Comparison of ENCODE assay signal across 15 cellular contexts in the genomic region with DNA sequence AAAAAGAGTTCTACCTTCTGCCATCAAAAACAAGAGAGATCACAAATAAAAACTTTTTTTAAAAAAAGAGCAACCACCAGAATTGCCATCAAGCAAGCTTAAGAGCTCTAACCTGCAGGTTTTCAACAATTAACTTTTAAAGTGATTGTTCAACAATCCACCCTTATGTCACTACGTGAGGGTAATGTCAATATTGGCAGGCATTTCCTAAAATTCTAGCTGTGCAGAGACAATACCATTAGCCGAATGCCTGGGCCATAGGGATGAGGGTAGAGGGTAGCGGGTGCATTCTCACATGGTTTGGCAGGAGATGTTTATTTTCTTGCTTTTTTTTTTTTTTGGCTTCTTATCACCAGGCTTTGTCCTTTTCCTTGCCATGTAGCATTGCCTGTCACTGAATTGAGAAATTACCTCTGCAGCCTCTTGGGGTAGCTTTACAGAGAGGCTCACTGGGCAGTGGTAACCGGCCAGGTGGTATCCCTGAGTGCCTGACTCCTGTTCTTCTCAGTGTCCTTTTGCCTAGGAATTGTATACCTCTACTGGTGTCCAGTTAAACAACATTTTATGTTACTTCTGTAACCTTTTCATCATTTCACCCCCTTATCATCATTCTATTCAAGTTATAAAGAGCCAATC.
A peak's percentile ranks its signal among the peaks of the same experiment; 100 is the strongest.
DNase-seq lines count a peak whose midpoint lies in the region; ATAC-seq and TF ChIP-seq lines count a peak whose summit lies in the region.
"Had no signal": no experiment of that assay in that cellular context is flagged by ENCODE, and none has a peak within 500 bp of the region (broad histone marks: within the 10 kb centered on the region; RNA-seq: fewer than 3 reads in every experiment).

No MANE protein-coding gene starts in this region.

- H3K27ac ChIP-seq in KOPT-K1 (ENCODE audit: low read depth, low read length, poor library complexity, severe bottlenecking) (peak overlapping the region; percentile 83), trophoblast cell (ENCODE audit: low read depth, low read length) (no peak overlapping the region)
- H3K27ac ChIP-seq: A549, C4-2B had no signal

- H2BK5ac ChIP-seq in trophoblast cell (ENCODE audit: low read depth, low read length, poor library complexity) = no peak overlapping the region

- H3K79me1 ChIP-seq in trophoblast cell (ENCODE audit: low read length) = peaks cover 3% of the 10 kb centered on the region

- H2BK12ac ChIP-seq in trophoblast cell (ENCODE audit: low read length) = no peak overlapping the region

- no peaks in the 10 kb centered on the region for H3K79me2 ChIP-seq in trophoblast cell (ENCODE audit: control insufficient read depth, insufficient read depth, low read length, poor library complexity)

- H4K8ac ChIP-seq in trophoblast cell (ENCODE audit: low read depth, low read length) = no peak overlapping the region

- H3K23ac ChIP-seq in trophoblast cell (ENCODE audit: low read length) = no peak overlapping the region

- no peak overlapping the region for H3K4ac ChIP-seq in trophoblast cell (ENCODE audit: low read depth, low read length)

- H3K14ac ChIP-seq in trophoblast cell (ENCODE audit: low read length) = no peak overlapping the region

- no peak overlapping the region for H4K91ac ChIP-seq in trophoblast cell (ENCODE audit: low read depth, low read length)

- no peak overlapping the region for H3K9ac ChIP-seq in trophoblast cell (ENCODE audit: low read length)

- H2BK120ac ChIP-seq in trophoblast cell (ENCODE audit: insufficient read depth, low read length, poor library complexity) = no peak overlapping the region

- DNase-seq in DMS79 (lab: John Stamatoyannopoulos, UW) (peak; percentile 49), NCI-H345 (lab: John Stamatoyannopoulos, UW) (peak; percentile 69), trophoblast cell (peak; percentile 29 to 63), erythroblast (lab: John Stamatoyannopoulos, UW) (no peak)
- DNase-seq: BE2C; CD4-positive, alpha-beta memory T cell; DMS53; EL; GDM1 had no signal

- no CpG with 5 or more reads among the region's 4 CpGs for WGBS in trophoblast cell (ENCODE audit: extremely low coverage, insufficient coverage, insufficient read length)

- H4K12ac ChIP-seq in trophoblast cell (ENCODE audit: low read depth, low read length) = no peak overlapping the region

- no peak overlapping the region for H2AFZ ChIP-seq in trophoblast cell (ENCODE audit: insufficient read depth, low read length, poor library complexity)

- no peak overlapping the region for H3K18ac ChIP-seq in trophoblast cell (ENCODE audit: low read length)

- H3K36me3 ChIP-seq in KOPT-K1 (ENCODE audit: insufficient read depth, low read length) = no peaks in the 10 kb centered on the region
- H3K36me3 ChIP-seq in trophoblast cell (ENCODE audit: control insufficient read depth in 1 of 2, insufficient read depth in 2 of 2, low read length in 2 of 2) = no peaks in the 10 kb centered on the region
- H3K36me3 ChIP-seq: BE2C, HAP-1 had no signal

- no peak overlapping the region for H2AK5ac ChIP-seq in trophoblast cell (ENCODE audit: low read length)

- H3K27me3 ChIP-seq in trophoblast cell (ENCODE audit: insufficient read depth, low read length) = no peaks in the 10 kb centered on the region
- H3K27me3 ChIP-seq: BE2C had no signal

- H3K4me1 ChIP-seq in trophoblast cell (ENCODE audit: control insufficient read depth in 1 of 2, insufficient read depth in 2 of 2, low read length in 2 of 2) = peaks cover 3 to 7% of the 10 kb centered on the region in 2 experiments
- H3K4me1 ChIP-seq: A549, BE2C, HAP-1 had no signal

- no peak for TF ChIP-seq POLR2A in erythroblast (IDR thresholded peaks at IDR 0.05; ENCODE audit: low read length)

- no peak overlapping the region for H3K4me3 ChIP-seq in trophoblast cell (ENCODE audit: low read depth, low read length)
- H3K4me3 ChIP-seq: A549, HAP-1 had no signal

- H3K9me3 ChIP-seq in KOPT-K1 (ENCODE audit: insufficient read depth, low read length, poor library complexity, severe bottlenecking) (peaks cover 36% of the 10 kb centered on the region), trophoblast cell (ENCODE audit: insufficient read depth, low read depth, low read length) (no peaks in the 10 kb centered on the region)
- H3K9me3 ChIP-seq: A549, BE2C, HAP-1 had no signal

- H3K4me2 ChIP-seq in trophoblast cell (ENCODE audit: low read length) = no peak overlapping the region
- H3K4me2 ChIP-seq: A549 had no signal

- ATAC-seq in SK-N-SH treated with all-trans-retinoic acid at 6 μM for 48 hours (no peak), GM21390 (IDR thresholded peaks at IDR 0.05; ENCODE audit: unreplicated experiment) (no peak)
- ATAC-seq: A549 had no signal

TF ChIP-seq in SK-N-SH treated with all-trans-retinoic acid at 6 μM for 48 hours, 23 proteins besides CTCF, POLR2A, EP300 and RAD21:
- TF ChIP-seq, protein P1, sequence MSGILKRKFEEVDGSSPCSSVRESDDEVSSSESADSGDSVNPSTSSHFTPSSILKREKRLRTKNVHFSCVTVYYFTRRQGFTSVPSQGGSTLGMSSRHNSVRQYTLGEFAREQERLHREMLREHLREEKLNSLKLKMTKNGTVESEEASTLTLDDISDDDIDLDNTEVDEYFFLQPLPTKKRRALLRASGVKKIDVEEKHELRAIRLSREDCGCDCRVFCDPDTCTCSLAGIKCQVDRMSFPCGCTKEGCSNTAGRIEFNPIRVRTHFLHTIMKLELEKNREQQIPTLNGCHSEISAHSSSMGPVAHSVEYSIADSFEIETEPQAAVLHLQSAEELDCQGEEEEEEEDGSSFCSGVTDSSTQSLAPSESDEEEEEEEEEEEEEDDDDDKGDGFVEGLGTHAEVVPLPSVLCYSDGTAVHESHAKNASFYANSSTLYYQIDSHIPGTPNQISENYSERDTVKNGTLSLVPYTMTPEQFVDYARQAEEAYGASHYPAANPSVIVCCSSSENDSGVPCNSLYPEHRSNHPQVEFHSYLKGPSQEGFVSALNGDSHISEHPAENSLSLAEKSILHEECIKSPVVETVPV (CRISPR knock-in tag; IDR thresholded peaks at IDR 0.05) = no peak
- TF ChIP-seq ISL1 (CRISPR knock-in tag; IDR thresholded peaks at IDR 0.05) (no peak), CSDC2 (CRISPR knock-in tag; IDR thresholded peaks at IDR 0.05) (no peak), ZNF565 (CRISPR knock-in tag; conservative IDR thresholded peaks at IDR 0.05; ENCODE audit: low read depth) (no peak), ESRRG (CRISPR knock-in tag; IDR thresholded peaks at IDR 0.05) (no peak), ZNF70 (CRISPR knock-in tag; IDR thresholded peaks at IDR 0.05) (no peak), ZFP30 (CRISPR knock-in tag; IDR thresholded peaks at IDR 0.05) (no peak), PPARA (CRISPR knock-in tag; IDR thresholded peaks at IDR 0.05; ENCODE audit: borderline replicate concordance) (no peak), GLIS3 (CRISPR knock-in tag; IDR thresholded peaks at IDR 0.05) (no peak), ZNF8 (CRISPR knock-in tag; IDR thresholded peaks at IDR 0.05) (no peak), TOX (CRISPR knock-in tag; IDR thresholded peaks at IDR 0.05; ENCODE audit: borderline replicate concordance) (no peak), TCF4 (CRISPR knock-in tag; IDR thresholded peaks at IDR 0.05; ENCODE audit: borderline replicate concordance) (no peak), OSR1 (CRISPR knock-in tag; IDR thresholded peaks at IDR 0.05) (no peak), BACH2 (CRISPR knock-in tag; IDR thresholded peaks at IDR 0.05; ENCODE audit: borderline replicate concordance) (no peak)
- TF ChIP-seq, protein P2, sequence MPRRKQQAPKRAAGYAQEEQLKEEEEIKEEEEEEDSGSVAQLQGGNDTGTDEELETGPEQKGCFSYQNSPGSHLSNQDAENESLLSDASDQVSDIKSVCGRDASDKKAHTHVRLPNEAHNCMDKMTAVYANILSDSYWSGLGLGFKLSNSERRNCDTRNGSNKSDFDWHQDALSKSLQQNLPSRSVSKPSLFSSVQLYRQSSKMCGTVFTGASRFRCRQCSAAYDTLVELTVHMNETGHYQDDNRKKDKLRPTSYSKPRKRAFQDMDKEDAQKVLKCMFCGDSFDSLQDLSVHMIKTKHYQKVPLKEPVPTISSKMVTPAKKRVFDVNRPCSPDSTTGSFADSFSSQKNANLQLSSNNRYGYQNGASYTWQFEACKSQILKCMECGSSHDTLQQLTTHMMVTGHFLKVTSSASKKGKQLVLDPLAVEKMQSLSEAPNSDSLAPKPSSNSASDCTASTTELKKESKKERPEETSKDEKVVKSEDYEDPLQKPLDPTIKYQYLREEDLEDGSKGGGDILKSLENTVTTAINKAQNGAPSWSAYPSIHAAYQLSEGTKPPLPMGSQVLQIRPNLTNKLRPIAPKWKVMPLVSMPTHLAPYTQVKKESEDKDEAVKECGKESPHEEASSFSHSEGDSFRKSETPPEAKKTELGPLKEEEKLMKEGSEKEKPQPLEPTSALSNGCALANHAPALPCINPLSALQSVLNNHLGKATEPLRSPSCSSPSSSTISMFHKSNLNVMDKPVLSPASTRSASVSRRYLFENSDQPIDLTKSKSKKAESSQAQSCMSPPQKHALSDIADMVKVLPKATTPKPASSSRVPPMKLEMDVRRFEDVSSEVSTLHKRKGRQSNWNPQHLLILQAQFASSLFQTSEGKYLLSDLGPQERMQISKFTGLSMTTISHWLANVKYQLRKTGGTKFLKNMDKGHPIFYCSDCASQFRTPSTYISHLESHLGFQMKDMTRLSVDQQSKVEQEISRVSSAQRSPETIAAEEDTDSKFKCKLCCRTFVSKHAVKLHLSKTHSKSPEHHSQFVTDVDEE (CRISPR knock-in tag; IDR thresholded peaks at IDR 0.05) = no peak

Comparison
In these comparisons a context has a peak if more than half of its experiments do, and no peak if none do; other contexts are left out.
1. DNase-seq: peak in DMS79 (single experiment), NCI-H345 (single experiment) and trophoblast cell (2 of 2); none in erythroblast (0 of 2).